17 cellular contexts compared by ENCODE assay signal in the genomic region with DNA sequence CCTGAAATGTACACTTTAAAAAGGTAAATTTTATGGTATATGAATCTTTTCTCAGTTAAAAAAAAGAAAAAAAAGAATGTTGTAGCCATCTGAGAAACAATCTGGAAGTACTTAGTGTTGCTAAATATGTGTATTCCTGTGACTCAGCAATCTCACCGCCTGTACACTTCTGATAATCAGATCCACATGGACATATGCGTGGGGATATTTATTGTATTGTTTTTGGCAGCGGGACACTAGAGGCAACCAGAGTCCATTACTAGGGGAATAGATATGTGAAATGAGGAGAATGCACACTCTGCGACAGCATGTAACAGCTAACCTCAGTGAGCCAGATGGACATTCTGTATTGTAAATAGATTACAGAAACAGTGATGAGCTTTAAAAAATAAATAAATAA.
DNase-seq lines count a peak whose midpoint lies in the region; TF ChIP-seq lines count a peak whose summit lies in the region.
"Had no signal": no experiment of that assay in that cellular context is flagged by ENCODE, and none has a peak within 500 bp of the region (broad histone marks: within the 10 kb centered on the region; RNA-seq: fewer than 3 reads in every experiment).

No MANE protein-coding gene starts in this region.

- TF ChIP-seq CTCF in nephron (IDR thresholded peaks at IDR 0.05; ENCODE audit: unreplicated experiment in 3 of 3) (no peak), lower leg skin (IDR thresholded peaks at IDR 0.05) (no peak), RWPE1 (conservative IDR thresholded peaks at IDR 0.05; ENCODE audit: low read depth) (no peak)

- no peaks in the 10 kb centered on the region for H3K36me3 Mint-ChIP-seq in nephron (ENCODE audit: low read depth)
- H3K36me3 Mint-ChIP-seq: IgD-negative memory B cell; stimulated activated memory B cell treated with anti-CD40 and anti-IgM and Interleukin-4, amounts not matched to agents 10 μg/mL and 1 μg/mL and 100 μg/mL, for 72 hours had no signal

- H3K4me1 Mint-ChIP-seq in nephron = peaks cover 23% of the 10 kb centered on the region
- H3K4me1 Mint-ChIP-seq: central memory CD8-positive, alpha-beta T cell; IgD-negative memory B cell; stimulated activated memory B cell treated with anti-CD40 and anti-IgM and Interleukin-4, amounts not matched to agents 10 μg/mL and 1 μg/mL and 100 μg/mL, for 72 hours had no signal

- H3K9me3 Mint-ChIP-seq in nephron = no peaks in the 10 kb centered on the region
- H3K9me3 Mint-ChIP-seq: central memory CD8-positive, alpha-beta T cell; stimulated activated memory B cell treated with anti-CD40 and anti-IgM and Interleukin-4, amounts not matched to agents 10 μg/mL and 1 μg/mL and 100 μg/mL, for 72 hours had no signal

- CTCF ChIA-PET in RWPE1 (lab: Yijun Ruan, JAX) = interaction anchor here (0.7 kb wide), 1 partner anchor 527 kb away, joined by 3 read pairs; no protein-coding TSS in a partner anchor

- DNase-seq in Ammon's horn (ENCODE audit: low spot score) (peak; percentile 42), dermis blood vessel endothelial cell (peak; percentile 85), lower leg skin (ENCODE audit: low spot score in 2 of 2) (no peak), NCI-H2227 treated with DMSO at 0.1 percent for 48 hours (lab: John Stamatoyannopoulos, UW) (no peak), NCI-H2081 (lab: John Stamatoyannopoulos, UW) (no peak), RWPE1 (ENCODE audit: low spot score) (no peak)
- DNase-seq: activated CD4-positive, alpha-beta T cell treated with anti-CD3 and anti-CD28 coated beads, Interleukin-2, amount 50 U/mL, for 4 hours; left ventricle myocardium inferior; NCI-H1930; NK-92 treated with Interleukin-12 subunit alpha and Interleukin-12 subunit beta, amount 100 ng/mL, for 24 hours; stimulated activated CD4-positive, alpha-beta T cell treated with anti-CD3 and anti-CD28 coated beads, Interleukin-1b, Interleukin-23, amount 100 ng/mL, for 48 hours had no signal

- TF ChIP-seq POLR2A in lower leg skin (IDR thresholded peaks at IDR 0.05) = no peak

- no peak overlapping the region for H3K4me3 Mint-ChIP-seq in nephron
- H3K4me3 Mint-ChIP-seq: central memory CD8-positive, alpha-beta T cell; IgD-negative memory B cell; stimulated activated memory B cell treated with anti-CD40 and anti-IgM and Interleukin-4, amounts not matched to agents 10 μg/mL and 1 μg/mL and 100 μg/mL, for 72 hours had no signal

- intact Hi-C loops in lower leg skin (cut with DNase I; ENCODE audit: low total_unique reads) = no loop called here

- H3K27ac Mint-ChIP-seq in nephron = peak overlapping the region in 2 of 3 experiments; percentile 5 to 41
- H3K27ac Mint-ChIP-seq: IgD-negative memory B cell; stimulated activated memory B cell treated with anti-CD40 and anti-IgM and Interleukin-4, amounts not matched to agents 10 μg/mL and 1 μg/mL and 100 μg/mL, for 72 hours had no signal

- POLR2A ChIA-PET in RWPE1 (lab: Yijun Ruan, JAX; ENCODE audit: low non-redundant PET) = no interaction called here

- 49 to 51% methylated on average over 4 of the region's 4 CpGs for WGBS in lower leg skin, 2 donors

- no peak overlapping the region for H3K27ac ChIP-seq in RWPE1
- H3K27ac ChIP-seq: left ventricle myocardium inferior, neutrophil had no signal

- H3K4me3 ChIP-seq in lower leg skin (ENCODE audit: low read depth, poor library complexity, severe bottlenecking) = no peak overlapping the region
- H3K4me3 ChIP-seq: left ventricle myocardium inferior had no signal

- no peaks in the 10 kb centered on the region for H3K27me3 Mint-ChIP-seq in nephron (ENCODE audit: low read depth)
- H3K27me3 Mint-ChIP-seq: stimulated activated memory B cell treated with anti-CD40 and anti-IgM and Interleukin-4, amounts not matched to agents 10 μg/mL and 1 μg/mL and 100 μg/mL, for 72 hours had no signal

TF ChIP-seq in PFSK-1, 5 proteins besides CTCF, POLR2A, EP300 and RAD21:
- TF ChIP-seq SIN3A (IDR thresholded peaks at IDR 0.05; ENCODE audit: borderline replicate concordance, insufficient read depth, low read length) (peak; percentile 17; the same call in 1 of the 2 replicates), POLR2AphosphoS5 (IDR thresholded peaks at IDR 0.05; ENCODE audit: low read depth, low read length) (peak; percentile 59; the same call in 1 of the 2 replicates), TAF1 (IDR thresholded peaks at IDR 0.05; ENCODE audit: borderline replicate concordance, insufficient read depth, low read length) (peak; percentile 36; the same call in 1 of the 2 replicates), FOXP2 (optimal IDR thresholded peaks at IDR 0.05; ENCODE audit: borderline replicate concordance, extremely low read depth, extremely low read length, insufficient read depth) (no peak)

Comparison
In these comparisons a context has a peak if more than half of its experiments do, and no peak if none do; other contexts are left out.
1. DNase-seq: peak in Ammon's horn (single experiment) and dermis blood vessel endothelial cell (single experiment); none in lower leg skin (0 of 2), NCI-H2227 treated with DMSO at 0.1 percent for 48 hours (single experiment), NCI-H2081 (0 of 2) and RWPE1 (single experiment).